In genomic region chr22:37161442-37161841, GRCh38 we compare ENCODE assay signal across 9 cellular contexts. TPM values are rescaled to one million over a fixed set of nuclear protein-coding genes. Genes with fewer than 3 reads are reported as not detected.
A peak's percentile ranks its signal among the peaks of the same experiment; 100 is the strongest.
DNase-seq lines count a peak whose midpoint lies in the region; ATAC-seq and TF ChIP-seq lines count a peak whose summit lies in the region.
"Had no signal": no experiment of that assay in that cellular context is flagged by ENCODE, and none has a peak within 500 bp of the region (broad histone marks: within the 10 kb centered on the region; RNA-seq: fewer than 3 reads in every experiment).

No MANE protein-coding gene starts in this region.

- no peaks in the 10 kb centered on the region for H3K27me3 Mint-ChIP-seq in activated CD4-positive, alpha-beta T cell treated with anti-CD3 and anti-CD28 coated beads for 36 hours

- H3K9me3 ChIP-seq in PC-3 (ENCODE audit: low read length), result no peaks in the 10 kb centered on the region
- H3K9me3 ChIP-seq in mucosa of descending colon, result no peaks in the 10 kb centered on the region
- no peaks in the 10 kb centered on the region for H3K9me3 ChIP-seq in hepatocyte (ENCODE audit: low read depth)
- H3K9me3 ChIP-seq: ascending aorta had no signal

- H3K4me3 ChIP-seq in PC-3 (ENCODE audit: low read length), result no peak overlapping the region
- no peak overlapping the region for H3K4me3 ChIP-seq in mucosa of descending colon
- H3K4me3 ChIP-seq in hepatocyte, result no peak overlapping the region
- H3K4me3 ChIP-seq: ascending aorta had no signal

- peak; percentile 67 for DNase-seq in activated CD4-positive, alpha-beta T cell treated with anti-CD3 and anti-CD28 coated beads for 36 hours
- DNase-seq in activated CD4-positive, alpha-beta T cell treated with anti-CD3 and anti-CD28 coated beads for 4 hours, result no peak
- DNase-seq in PC-3 (peak; percentile 10), mucosa of descending colon (peak in 2 of 3 donors; percentile 17 to 38), hepatocyte (ENCODE audit: low spot score) (no peak)

- H3K27ac ChIP-seq in PC-3 (ENCODE audit: low read length), result no peak overlapping the region
- no peak overlapping the region for H3K27ac ChIP-seq in hepatocyte
- H3K27ac ChIP-seq: ascending aorta had no signal

- H3K9ac ChIP-seq in PC-3 (ENCODE audit: low read length), result no peak overlapping the region

- H3K27me3 ChIP-seq in PC-3 (ENCODE audit: low read length) (no peaks in the 10 kb centered on the region), hepatocyte (no peaks in the 10 kb centered on the region)
- H3K27me3 ChIP-seq: ascending aorta had no signal

- H3K36me3 Mint-ChIP-seq in activated CD4-positive, alpha-beta T cell treated with anti-CD3 and anti-CD28 coated beads for 36 hours (ENCODE audit: low read depth), result no peaks in the 10 kb centered on the region

- CTCF ChIA-PET in activated CD4-positive, alpha-beta T cell treated with anti-CD3 and anti-CD28 coated beads for 36 hours (lab: Charles Lee), result interaction anchor here (0.5 to 3.9 kb wide), 11 partner anchors 10 to 142 kb away, joined by 3 to 43 read pairs (median 4); partner anchors contain the start of genes IL2RB and TST
- CTCF ChIA-PET in PC-3 (lab: Charles Lee), result no interaction called here

- POLR2A ChIA-PET in activated CD4-positive, alpha-beta T cell treated with anti-CD3 and anti-CD28 coated beads for 36 hours (lab: Charles Lee), result interaction anchor here (1.0 to 3.5 kb wide), 7 partner anchors 9 to 82 kb away, joined by 3 to 39 read pairs (median 4); partner anchors contain the start of gene IL2RB
- POLR2A ChIA-PET in PC-3 (lab: Charles Lee; ENCODE audit: unreplicated experiment), result no interaction called here

- H3K9me3 Mint-ChIP-seq in activated CD4-positive, alpha-beta T cell treated with anti-CD3 and anti-CD28 coated beads for 36 hours (ENCODE audit: low read depth), result peaks cover 5% of the 10 kb centered on the region

- H3K4me1 Mint-ChIP-seq in activated CD4-positive, alpha-beta T cell treated with anti-CD3 and anti-CD28 coated beads for 36 hours, result peaks cover 77% of the 10 kb centered on the region

- no peak for ATAC-seq in activated CD4-positive, alpha-beta T cell treated with anti-CD3 and anti-CD28 coated beads for 36 hours
- ATAC-seq in PC-3 (no peak), mucosa of descending colon (no peak), GM18519 (IDR thresholded peaks at IDR 0.05; ENCODE audit: low FRiP score, unreplicated experiment) (no peak)

- no peak for TF ChIP-seq CTCF in PC-3 (conservative IDR thresholded peaks at IDR 0.05; ENCODE audit: low read depth, low read length)
- no peak for TF ChIP-seq CTCF in mucosa of descending colon (IDR thresholded peaks at IDR 0.05)
- TF ChIP-seq CTCF in hepatocyte (IDR thresholded peaks at IDR 0.05; ENCODE audit: poor library complexity), result no peak

- H3K36me3 ChIP-seq in PC-3 (ENCODE audit: low read depth, low read length) (no peaks in the 10 kb centered on the region), mucosa of descending colon (ENCODE audit: low read depth) (no peaks in the 10 kb centered on the region), hepatocyte (replicated peaks; ENCODE audit: insufficient read depth, low read depth) (no peaks in the 10 kb centered on the region)
- H3K36me3 ChIP-seq: ascending aorta had no signal

- no peak overlapping the region for H3K4me2 ChIP-seq in PC-3 (ENCODE audit: low read length)
- no peak overlapping the region for H3K4me2 ChIP-seq in hepatocyte

- no peaks in the 10 kb centered on the region for H3K9me2 ChIP-seq in PC-3 (replicated peaks; ENCODE audit: low read length)
- H3K9me2 ChIP-seq in hepatocyte (replicated peaks; ENCODE audit: insufficient read depth), result no peaks in the 10 kb centered on the region

- H2AFZ ChIP-seq in PC-3 (ENCODE audit: low read length), result no peak overlapping the region
- H2AFZ ChIP-seq in hepatocyte, result no peak overlapping the region

- WGBS in hepatocyte (ENCODE audit: low lambda C conversion rate, missing lambda C conversion rate), result 90% methylated on average over 2 of the region's 2 CpGs

- peak overlapping the region; percentile 88 for H3K27ac Mint-ChIP-seq in activated CD4-positive, alpha-beta T cell treated with anti-CD3 and anti-CD28 coated beads for 36 hours

- BruUV-seq in PC-3 (replicated peaks; lab: Mats Ljungman, UMichigan), result no TSS peak

- peak overlapping the region; percentile 26 for H3K4me3 Mint-ChIP-seq in activated CD4-positive, alpha-beta T cell treated with anti-CD3 and anti-CD28 coated beads for 36 hours

- no peaks in the 10 kb centered on the region for H3F3A ChIP-seq in PC-3 (ENCODE audit: low read length, unreplicated experiment)

- H3K4me1 ChIP-seq in PC-3 (ENCODE audit: insufficient read depth, low read length) (no peaks in the 10 kb centered on the region), mucosa of descending colon (ENCODE audit: low read depth) (no peaks in the 10 kb centered on the region), hepatocyte (ENCODE audit: insufficient read depth) (no peaks in the 10 kb centered on the region)
- H3K4me1 ChIP-seq: ascending aorta had no signal

- intact Hi-C loops in activated CD4-positive, alpha-beta T cell treated with anti-CD3 and anti-CD28 coated beads for 36 hours (cut with DNase I, micrococcal nuclease), result loop anchor here in 1 of 2 experiments (5.0 kb wide), 1 partner anchor 81 kb away; the partner anchor contains the start of gene RAC2
- intact Hi-C loops in PC-3 (cut with micrococcal nuclease) (no loop called here), mucosa of descending colon (cut with DNase I, micrococcal nuclease) (no loop called here)

- no peaks in the 10 kb centered on the region for H4K20me1 ChIP-seq in PC-3 (ENCODE audit: low read length)
- H4K20me1 ChIP-seq in hepatocyte (ENCODE audit: insufficient read depth, poor library complexity, severe bottlenecking), result no peaks in the 10 kb centered on the region

- no peaks in the 10 kb centered on the region for H3K79me2 ChIP-seq in PC-3 (ENCODE audit: low read length)
- H3K79me2 ChIP-seq in hepatocyte, result no peaks in the 10 kb centered on the region

RNA-seq across cellular contexts. Expression of gene IL2RB, which starts 11.7 kb away (rescaled TPM):
- total RNA-seq in activated CD4-positive, alpha-beta T cell treated with anti-CD3 and anti-CD28 coated beads for 36 hours, result 100 to 1,000 TPM; 204 to 231 TPM
- total RNA-seq in PC-3 (2014; rRNA removed) (not detected in 2 replicates), mucosa of descending colon (1 to 10 TPM; 4.5 to 5.8 (median 5.3) TPM), hepatocyte (0.57 and 1.1 TPM in 2 replicates)
- 0.92 and 1.5 TPM in 2 replicates for polyA plus RNA-seq in hepatocyte
- total RNA-seq: NCI-H460 had no signal

RNA-seq across cellular contexts. Expression of gene C1QTNF6, which starts 26.6 kb away (rescaled TPM):
- 1 to 10 TPM; 8.4 to 8.7 TPM for total RNA-seq in activated CD4-positive, alpha-beta T cell treated with anti-CD3 and anti-CD28 coated beads for 36 hours
- total RNA-seq in PC-3 (2014; rRNA removed) (3.8 and 5.5 TPM in 2 replicates), mucosa of descending colon (10 to 100 TPM in 2 of 3 donors, 1 to 10 TPM in 1; 8.9 to 22.5 (median 13.3) TPM), hepatocyte (17.9 and 23.6 TPM in 2 replicates)
- 29.7 and 39.1 TPM in 2 replicates for polyA plus RNA-seq in hepatocyte

RNA-seq across cellular contexts. Expression of gene SSTR3, which starts 50.8 kb away (rescaled TPM):
- total RNA-seq in activated CD4-positive, alpha-beta T cell treated with anti-CD3 and anti-CD28 coated beads for 36 hours, result 10 to 100 TPM; 14.8 to 15.6 TPM
- 0.55 TPM in 1 of 2 replicates, not detected in the other for total RNA-seq in PC-3 (2014; rRNA removed)
- under 1 TPM in 2 of 3 donors, not detected in 1; 0.09 to 0.10 TPM for total RNA-seq in mucosa of descending colon
- 1.3 and 2.8 TPM in 2 replicates for total RNA-seq in hepatocyte
- 0.47 and 0.97 TPM in 2 replicates for polyA plus RNA-seq in hepatocyte
- total RNA-seq: ascending aorta, fibroblast of villous mesenchyme, NCI-H460 had no signal

RNA-seq across cellular contexts. Expression of gene TMPRSS6, which starts 51.9 kb away (rescaled TPM):
- 10 to 100 TPM; 17.6 to 20.2 TPM for total RNA-seq in activated CD4-positive, alpha-beta T cell treated with anti-CD3 and anti-CD28 coated beads for 36 hours
- total RNA-seq in PC-3 (2014; rRNA removed) (0.04 TPM in 1 of 2 replicates, not detected in the other), mucosa of descending colon (under 1 TPM in 2 of 3 donors, not detected in 1; 0.29 to 0.46 TPM), hepatocyte (43.3 and 49.8 TPM in 2 replicates)
- polyA plus RNA-seq in hepatocyte, result 21.3 and 34.4 TPM in 2 replicates
- total RNA-seq: ascending aorta, fibroblast of villous mesenchyme, NCI-H460 had no signal

Comparison
In these comparisons a context has a peak if more than half of its experiments do, and no peak if none do; other contexts are left out.
1. DNase-seq: peak in activated CD4-positive, alpha-beta T cell treated with anti-CD3 and anti-CD28 coated beads for 36 hours (single experiment), PC-3 (single experiment) and mucosa of descending colon (2 of 3); none in activated CD4-positive, alpha-beta T cell treated with anti-CD3 and anti-CD28 coated beads for 4 hours (0 of 2) and hepatocyte (single experiment).
2. RNA of gene IL2RB, which starts 11.7 kb away (total RNA-seq): 204 to 231 TPM in activated CD4-positive, alpha-beta T cell treated with anti-CD3 and anti-CD28 coated beads for 36 hours; 4.5 to 5.8 TPM in mucosa of descending colon, 0.57 to 1.1 TPM in hepatocyte and not detected in PC-3; every median in the first group is over 10 times any median in the second.